Comparison of ENCODE assay signal across 1 cellular context in genomic region chr12:58811346-58811745, GRCh38.
TF ChIP-seq lines count a peak whose summit lies in the region.

No MANE protein-coding gene starts in this region.

TF ChIP-seq in GM12878, 131 proteins besides CTCF, POLR2A, EP300 and RAD21 (continued from another document):
- no peak for TF ChIP-seq SREBF2 (IDR thresholded peaks at IDR 0.05; ENCODE audit: low read length)
TF ChIP-seq in GM12878: peak in this region for 0.
